In the genomic region with DNA sequence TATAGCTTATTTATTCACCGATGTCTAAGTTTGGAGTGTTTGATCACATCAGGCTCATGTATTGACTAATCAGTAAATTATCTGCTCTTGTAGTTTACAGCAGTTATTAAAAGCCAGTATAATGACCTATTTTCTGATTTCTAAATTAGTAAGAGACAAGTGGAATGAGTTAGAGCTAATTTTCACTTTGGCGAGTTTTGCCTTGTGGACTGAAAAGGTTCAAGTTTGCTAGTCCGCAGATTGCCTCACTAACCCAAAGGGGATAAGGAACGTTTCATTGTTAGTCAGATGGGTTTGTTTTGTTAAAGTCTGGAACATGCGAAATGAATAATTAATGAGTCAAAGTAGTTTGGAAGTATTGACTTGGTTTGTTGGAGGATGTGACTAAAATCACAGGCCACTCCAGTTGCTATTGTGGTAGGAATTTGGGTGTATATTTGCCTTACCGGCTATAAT, we compare ENCODE assay signal across 11 cellular contexts. TPM values are rescaled to one million over a fixed set of nuclear protein-coding genes. Genes with fewer than 3 reads are reported as not detected.
DNase-seq lines count a peak whose midpoint lies in the region; ATAC-seq and TF ChIP-seq lines count a peak whose summit lies in the region.
"Had no signal": no experiment of that assay in that cellular context is flagged by ENCODE, and none has a peak within 500 bp of the region (broad histone marks: within the 10 kb centered on the region; RNA-seq: fewer than 3 reads in every experiment).

No MANE protein-coding gene starts in this region.

- TF ChIP-seq CTCF in AG09309 (IDR thresholded peaks at IDR 0.05; ENCODE audit: control insufficient read depth, insufficient read depth, low read depth, low read length, missing control alignments) (no peak), IMR-90 (conservative IDR thresholded peaks at IDR 0.05; ENCODE audit: low read depth, low read length) (no peak), fibroblast of lung (conservative IDR thresholded peaks at IDR 0.05 in 1 of 2, IDR thresholded peaks at IDR 0.05 in 1 of 2; ENCODE audit: low read depth in 1 of 2, low read length in 2 of 2) (no peak)

- no peaks in the 10 kb centered on the region for H4K20me1 ChIP-seq in IMR-90 (ENCODE audit: insufficient read depth, low read length)
- H4K20me1 ChIP-seq in fibroblast of lung (ENCODE audit: control insufficient read depth, extremely low read depth, insufficient read depth, low read length): no peaks in the 10 kb centered on the region

- no peak for TF ChIP-seq RAD21 in IMR-90 (IDR thresholded peaks at IDR 0.05; ENCODE audit: low read length)

- no peaks in the 10 kb centered on the region; the same call in 1 of the 2 replicates for H3K9me1 ChIP-seq in IMR-90 (ENCODE audit: insufficient read depth, low read length)

- H3K14ac ChIP-seq in IMR-90 (replicated peaks; ENCODE audit: low read depth, low read length): 0 out of 2 replicates have a peak overlapping the region, but pooled peaks have one; percentile 34

- DNase-seq in AG09309 (ENCODE audit: low read depth) (peak; percentile 18), IMR-90 (peak; percentile 24), fibroblast of lung (ENCODE audit: low read depth in 2 of 2) (peak; percentile 14 to 85), hypothalamus (lab: John Stamatoyannopoulos, UW) (no peak), NCI-H226 (no peak), NK-92 (lab: John Stamatoyannopoulos, UW; ENCODE audit: unreplicated experiment) (no peak)
- DNase-seq: SHP77 had no signal

- peak; percentile 45 for ATAC-seq in GM18873 (IDR thresholded peaks at IDR 0.05; ENCODE audit: low FRiP score, unreplicated experiment)
- no peak for ATAC-seq in IMR-90 (ENCODE audit: low read depth)
- no peak for ATAC-seq in HG03159 (IDR thresholded peaks at IDR 0.05; ENCODE audit: unreplicated experiment)
- ATAC-seq: gastroesophageal sphincter had no signal

- POLR2A ChIA-PET in IMR-90 (lab: Charles Lee; ENCODE audit: unreplicated experiment): no interaction called here

- H3K9ac ChIP-seq in IMR-90 (ENCODE audit: low read depth, low read length) (no peak overlapping the region), fibroblast of lung (ENCODE audit: insufficient read depth, low read length) (no peak overlapping the region)

- no peak overlapping the region for H3K18ac ChIP-seq in IMR-90 (ENCODE audit: low read depth, low read length)

- H2BK5ac ChIP-seq in IMR-90 (ENCODE audit: low read depth, low read length, poor library complexity, severe bottlenecking): no peak overlapping the region

- H2AK5ac ChIP-seq in IMR-90 (ENCODE audit: low read depth, low read length): no peak overlapping the region

- H2AK9ac ChIP-seq in IMR-90 (replicated peaks; ENCODE audit: low read depth, low read length, poor library complexity): no peak overlapping the region

- no peak overlapping the region for H4K5ac ChIP-seq in IMR-90 (ENCODE audit: low read depth, low read length)

- H2AFZ ChIP-seq in IMR-90 (replicated peaks; ENCODE audit: low read length, poor library complexity) (no peak overlapping the region), fibroblast of lung (ENCODE audit: low read length) (no peak overlapping the region)

- H3K79me1 ChIP-seq in IMR-90 (ENCODE audit: low read depth in 1 of 2, low read length in 2 of 2): no peaks in the 10 kb centered on the region

- H3K27me3 ChIP-seq in IMR-90 (ENCODE audit: control insufficient read depth, insufficient read depth, low read length) (no peaks in the 10 kb centered on the region), fibroblast of lung (ENCODE audit: control insufficient read depth, insufficient read depth, low read length) (no peaks in the 10 kb centered on the region)
- H3K27me3 ChIP-seq: gastroesophageal sphincter, neutrophil had no signal

- no peak overlapping the region for H2BK20ac ChIP-seq in IMR-90 (ENCODE audit: low read depth, low read length)

- H3K4me1 ChIP-seq in IMR-90 (ENCODE audit: control insufficient read depth, insufficient read depth, low read length): no peaks in the 10 kb centered on the region; the same call in 1 of the 2 replicates
- no peaks in the 10 kb centered on the region for H3K4me1 ChIP-seq in fibroblast of lung (ENCODE audit: control insufficient read depth, extremely low read depth, insufficient read depth, low read length)

- CTCF ChIA-PET in IMR-90 (lab: Yijun Ruan, JAX): interaction anchor here (0.6 kb wide), 1 partner anchor 69 kb away, joined by 3 read pairs; no protein-coding TSS in a partner anchor

- dilution Hi-C loops in IMR-90 (cut with HindIII; ENCODE audit: low sequenced_read_pairs, unreplicated experiment): no loop called here

- no peak overlapping the region for H2BK15ac ChIP-seq in IMR-90 (ENCODE audit: low read depth, low read length)

- H3K4me2 ChIP-seq in IMR-90 (ENCODE audit: low read depth, low read length): no peak overlapping the region
- no peak overlapping the region for H3K4me2 ChIP-seq in fibroblast of lung (ENCODE audit: extremely low read depth, insufficient read depth, low read length)

- intact Hi-C loops in IMR-90 (cut with micrococcal nuclease): no loop called here

- H3K9me3 ChIP-seq in IMR-90 (ENCODE audit: control insufficient read depth, insufficient read depth, low read length) (no peaks in the 10 kb centered on the region), fibroblast of lung (ENCODE audit: control insufficient read depth, insufficient read depth, low read depth, low read length) (no peaks in the 10 kb centered on the region)
- H3K9me3 ChIP-seq: gastroesophageal sphincter, neutrophil had no signal

- no peak overlapping the region for H4K91ac ChIP-seq in IMR-90 (ENCODE audit: insufficient read depth, low read depth, low read length)

- H2BK120ac ChIP-seq in IMR-90 (ENCODE audit: low read depth, low read length): no peak overlapping the region

- H3K23ac ChIP-seq in IMR-90 (ENCODE audit: low read depth, low read length): no peak overlapping the region

- H3K4me3 ChIP-seq in AG09309 (ENCODE audit: control insufficient read depth, low read depth, low read length) (no peak overlapping the region), IMR-90 (ENCODE audit: insufficient read depth, low read depth, low read length) (no peak overlapping the region), fibroblast of lung (replicated peaks in 1 of 4; ENCODE audit: control extremely low read depth in 1 of 4, insufficient read depth in 1 of 4, low read depth in 3 of 4, low read length in 4 of 4) (no peak overlapping the region)
- H3K4me3 ChIP-seq: gastroesophageal sphincter had no signal

- H3K27ac ChIP-seq in IMR-90 (ENCODE audit: insufficient read depth, low read length) (no peak overlapping the region), fibroblast of lung (ENCODE audit: insufficient read depth, low read length) (no peak overlapping the region)
- H3K27ac ChIP-seq: neutrophil had no signal

- no peak for TF ChIP-seq POLR2A in IMR-90 (IDR thresholded peaks at IDR 0.05; ENCODE audit: low read depth, low read length)

- no peak overlapping the region for H4K8ac ChIP-seq in IMR-90 (ENCODE audit: low read depth in 2 of 2, low read length in 2 of 2)

- no peak overlapping the region for H3K56ac ChIP-seq in IMR-90 (ENCODE audit: extremely low read depth, insufficient read depth, low read length)

- no TSS peak for BruUV-seq in IMR-90 (replicated peaks; lab: Mats Ljungman, UMichigan)

- no peak overlapping the region for H3K4ac ChIP-seq in IMR-90 (ENCODE audit: low read depth, low read length)

- 100% methylated on average over 1 of the region's 6 CpGs; no CpG with 5 or more reads in 1 of the 2 experiments for WGBS in IMR-90 (ENCODE audit: extremely low coverage in 2 of 2, insufficient read length in 1 of 2), 2 experiments

- in situ Hi-C loops in IMR-90 (cut with MboI; ENCODE audit: low sequenced_read_pairs): no loop called here

- H3K36me3 ChIP-seq in IMR-90 (ENCODE audit: control insufficient read depth, insufficient read depth, low read length): peaks cover 12% of the 10 kb centered on the region
- peaks cover 4% of the 10 kb centered on the region for H3K36me3 ChIP-seq in fibroblast of lung (ENCODE audit: control insufficient read depth, insufficient read depth, low read length)

- H3K79me2 ChIP-seq in fibroblast of lung (ENCODE audit: control insufficient read depth, insufficient read depth, low read length): no peaks in the 10 kb centered on the region

TF ChIP-seq in IMR-90, 13 proteins besides CTCF, POLR2A, EP300 and RAD21:
- TF ChIP-seq CHD1 (IDR thresholded peaks at IDR 0.05; ENCODE audit: low read depth, low read length) (no peak), MAFK (IDR thresholded peaks at IDR 0.05; ENCODE audit: low read depth, low read length) (no peak), MXI1 (IDR thresholded peaks at IDR 0.05; ENCODE audit: borderline replicate concordance, low read depth, low read length) (no peak), FOS (IDR thresholded peaks at IDR 0.05; ENCODE audit: low read depth, low read length) (no peak), NFE2L2 (IDR thresholded peaks at IDR 0.05; ENCODE audit: low read depth, low read length) (no peak), MAZ (IDR thresholded peaks at IDR 0.05; ENCODE audit: borderline replicate concordance, low read depth, low read length) (no peak)
- TF ChIP-seq, protein P1, sequence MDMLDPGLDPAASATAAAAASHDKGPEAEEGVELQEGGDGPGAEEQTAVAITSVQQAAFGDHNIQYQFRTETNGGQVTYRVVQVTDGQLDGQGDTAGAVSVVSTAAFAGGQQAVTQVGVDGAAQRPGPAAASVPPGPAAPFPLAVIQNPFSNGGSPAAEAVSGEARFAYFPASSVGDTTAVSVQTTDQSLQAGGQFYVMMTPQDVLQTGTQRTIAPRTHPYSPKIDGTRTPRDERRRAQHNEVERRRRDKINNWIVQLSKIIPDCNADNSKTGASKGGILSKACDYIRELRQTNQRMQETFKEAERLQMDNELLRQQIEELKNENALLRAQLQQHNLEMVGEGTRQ (IDR thresholded peaks at IDR 0.05; ENCODE audit: low read depth, low read length): no peak

RNA-seq across cellular contexts. Expression of a gene that starts 40.1 kb away (rescaled TPM):
- total RNA-seq in IMR-90 (2012; rRNA removed) (26.7 and 29.2 TPM in 2 replicates), fibroblast of lung (52.1 and 62.3 TPM in 2 replicates)
- polyA plus RNA-seq in IMR-90 (2012; rRNA removed) (25.3 and 26.5 TPM in 2 replicates), fibroblast of lung (36.8 and 46.7 TPM in 2 replicates)
- polyA plus RNA-seq in IMR-90 (2012; cell fraction: cytosol; rRNA removed): 14.4 and 14.8 TPM in 2 replicates
- 19.4 and 48.0 TPM in 2 replicates for polyA plus RNA-seq in IMR-90 (2012; cell fraction: nucleus; rRNA removed; ENCODE audit: low replicate concordance)
- 33.7 and 38.7 TPM in 2 replicates for polyA plus RNA-seq in fibroblast of lung (2012)
- polyA minus RNA-seq in fibroblast of lung (ENCODE audit: low replicate concordance): 112 and 151 TPM in 2 replicates

Comparison
In these comparisons a context has a peak if more than half of its experiments do, and no peak if none do; other contexts are left out.
1. DNase-seq: peak in AG09309 (single experiment), IMR-90 (single experiment) and fibroblast of lung (2 of 2); none in hypothalamus (0 of 51), NCI-H226 (single experiment) and NK-92 (single experiment).